ENCODE assay signal across 27 cellular contexts in the genomic region with DNA sequence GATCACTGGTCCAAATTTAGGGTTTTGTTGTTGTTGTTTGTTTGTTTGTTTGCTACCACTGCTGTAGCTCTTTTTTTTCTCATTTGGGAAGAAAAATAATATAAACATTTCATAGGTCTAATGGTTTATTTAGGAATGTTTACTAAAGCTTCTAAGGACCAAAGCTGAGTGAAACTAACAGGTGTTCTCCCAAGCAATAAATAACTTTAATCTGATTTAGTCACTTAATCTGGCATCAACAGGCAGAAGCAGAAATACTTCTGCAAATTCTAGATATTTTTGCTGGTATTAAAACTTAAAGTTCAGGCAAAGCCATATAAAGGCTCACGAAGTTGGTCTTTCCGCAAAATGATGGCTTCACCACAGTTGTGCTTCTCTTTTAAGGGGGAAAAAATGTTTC.
"Had no signal": no experiment of that assay in that cellular context is flagged by ENCODE, and none has a peak within 500 bp of the region (broad histone marks: within the 10 kb centered on the region; RNA-seq: fewer than 3 reads in every experiment).

No MANE protein-coding gene starts in this region.

- DNase-seq: activated CD4-positive, alpha-beta memory T cell treated with anti-CD3 and anti-CD28 coated beads for 36 hours; activated CD4-positive, alpha-beta T cell treated with anti-CD3 and anti-CD28 coated beads for 36 hours; activated CD4-positive, alpha-beta T cell treated with anti-CD3 and anti-CD28 coated beads, Interleukin-2, amount 10 ng/mL, durations not matched to agents 24 days and 14 days; activated CD4-positive, CD25-positive, alpha-beta regulatory T cell; activated CD4-positive, CD25-positive, alpha-beta regulatory T cell treated with anti-CD3 and anti-CD28 coated beads, Interleukin-2, amount 50 U/mL, for 72 hours; activated CD8-positive, alpha-beta memory T cell treated with anti-CD3 and anti-CD28 coated beads, Interleukin-2, amount 10 ng/mL, durations not matched to agents 7 days and 5 days; activated CD8-positive, alpha-beta memory T cell treated with anti-CD3 and anti-CD28 coated beads, Interleukin-2, amount 50 U/mL, for 4 hours; activated CD8-positive, alpha-beta T cell treated with anti-CD3 and anti-CD28 coated beads, Interleukin-2, amount 10 ng/mL, durations not matched to agents 7 days and 5 days; activated effector memory CD4-positive, alpha-beta T cell treated with anti-CD3 and anti-CD28 coated beads, Interleukin-2, amount 50 U/mL, for 16 hours; activated naive CD4-positive, alpha-beta T cell treated with anti-CD3 and anti-CD28 coated beads for 36 hours; activated naive CD8-positive, alpha-beta T cell treated with anti-CD3 and anti-CD28 coated beads for 36 hours; activated naive CD8-positive, alpha-beta T cell treated with anti-CD3 and anti-CD28 coated beads, Interleukin-2, amount 50 U/mL, for 24 hours; activated T-cell treated with anti-CD3 and anti-CD28 coated beads, Interleukin-2, amount 50 U/mL, for 1 hour; activated T-cell treated with anti-CD3 and anti-CD28 coated beads, Interleukin-2, amount 50 U/mL, for 48 hours; adrenal gland; aorta; body of pancreas; caudate nucleus; cortex of kidney; dermis blood vessel endothelial cell; effector CD4-positive, alpha-beta T cell; effector memory CD8-positive, alpha-beta T cell; erythroblast; foreskin keratinocyte; head of caudate nucleus; T-helper 2 cell had no signal

- H3K9me3 ChIP-seq: adrenal gland, body of pancreas, esophagus muscularis mucosa had no signal

- H3K4me1 ChIP-seq: adrenal gland, body of pancreas, esophagus muscularis mucosa, foreskin keratinocyte had no signal

- H3K4me3 ChIP-seq: adrenal gland, body of pancreas, esophagus muscularis mucosa had no signal

- H3K27me3 ChIP-seq: adrenal gland, body of pancreas, esophagus muscularis mucosa had no signal

- H3K36me3 ChIP-seq: adrenal gland, esophagus muscularis mucosa had no signal

- H3K27ac ChIP-seq: adrenal gland, body of pancreas, esophagus muscularis mucosa, foreskin keratinocyte had no signal

- ATAC-seq: activated CD4-positive, alpha-beta T cell treated with anti-CD3 and anti-CD28 coated beads for 36 hours; activated CD8-positive, alpha-beta memory T cell treated with anti-CD3 and anti-CD28 coated beads, Interleukin-2, amount 10 ng/mL, durations not matched to agents 7 days and 5 days; activated CD8-positive, alpha-beta T cell treated with anti-CD3 and anti-CD28 coated beads, Interleukin-2, amount 10 ng/mL, durations not matched to agents 7 days and 5 days; activated naive CD8-positive, alpha-beta T cell treated with anti-CD3 and anti-CD28 coated beads, Interleukin-2, amount 50 U/mL, for 24 hours; body of pancreas; effector memory CD8-positive, alpha-beta T cell; foreskin keratinocyte had no signal
